In genomic region chr15:20341901-20342605, GRCh38 we compare ENCODE assay signal across 9 cellular contexts.
DNase-seq lines count a peak whose midpoint lies in the region; ATAC-seq and TF ChIP-seq lines count a peak whose summit lies in the region.
"Had no signal": no experiment of that assay in that cellular context is flagged by ENCODE, and none has a peak within 500 bp of the region (broad histone marks: within the 10 kb centered on the region; RNA-seq: fewer than 3 reads in every experiment).

No MANE protein-coding gene starts in this region.

- intact Hi-C loops in breast epithelium (cut with DNase I; ENCODE audit: low total_unique reads) (no loop called here), MCF 10A (cut with micrococcal nuclease) (no loop called here), vagina (cut with DNase I) (no loop called here)

- no peaks in the 10 kb centered on the region for H3K36me3 Mint-ChIP-seq in MCF 10A (ENCODE audit: insufficient read depth, unreplicated experiment)

- H3K4me3 Mint-ChIP-seq in MCF 10A (ENCODE audit: unreplicated experiment) = no peak overlapping the region

- H3K27me3 Mint-ChIP-seq in MCF 10A (ENCODE audit: insufficient read depth, unreplicated experiment) = no peaks in the 10 kb centered on the region

- no TSS peak for BruUV-seq in MCF 10A (replicated peaks; lab: Mats Ljungman, UMichigan)

- no peaks in the 10 kb centered on the region for H3K4me1 Mint-ChIP-seq in MCF 10A (ENCODE audit: insufficient read depth, unreplicated experiment)

- 76 to 77% methylated on average over 5 of the region's 5 CpGs for WGBS in lung, 2 donors

- H3K27me3 ChIP-seq in breast epithelium = peaks cover 0 to 5% of the 10 kb centered on the region in 2 donors
- H3K27me3 ChIP-seq in lung (ENCODE audit: control insufficient read depth, insufficient read depth) = no peaks in the 10 kb centered on the region
- H3K27me3 ChIP-seq in vagina = no peaks in the 10 kb centered on the region

- H3K4me1 ChIP-seq in breast epithelium (no peaks in the 10 kb centered on the region), lung (ENCODE audit: control insufficient read depth in 2 of 2, insufficient read depth in 2 of 2, low read length in 2 of 2) (peaks cover 0 to 3% of the 10 kb centered on the region in 2 donors), vagina (no peaks in the 10 kb centered on the region)

- ATAC-seq in lung (ENCODE audit: insufficient read depth, low FRiP score) (peak; percentile 43), HG02852 (IDR thresholded peaks at IDR 0.05; ENCODE audit: unreplicated experiment) (no peak), HG02885 (IDR thresholded peaks at IDR 0.05; ENCODE audit: poor library complexity, unreplicated experiment) (no peak), HG02884 (IDR thresholded peaks at IDR 0.05; ENCODE audit: unreplicated experiment) (no peak)

- H3K9me3 Mint-ChIP-seq in MCF 10A (ENCODE audit: unreplicated experiment) = no peaks in the 10 kb centered on the region

- no peak overlapping the region for H3K4me3 ChIP-seq in breast epithelium
- no peak overlapping the region for H3K4me3 ChIP-seq in lung
- no peak overlapping the region for H3K4me3 ChIP-seq in vagina

- peaks cover 46 to 71% of the 10 kb centered on the region in 2 donors for H3K9me3 ChIP-seq in breast epithelium
- H3K9me3 ChIP-seq in lung (ENCODE audit: control insufficient read depth in 2 of 2, insufficient read depth in 1 of 2, low read length in 1 of 2) = peaks cover 0 to 35% of the 10 kb centered on the region in 2 donors
- H3K9me3 ChIP-seq in vagina = peaks cover 16% of the 10 kb centered on the region

- H3K27ac Mint-ChIP-seq in MCF 10A (ENCODE audit: low read depth, unreplicated experiment) = no peak overlapping the region

- POLR2A ChIA-PET in MCF 10A (lab: Yijun Ruan, JAX) = no interaction called here

- H3K27ac ChIP-seq in breast epithelium = no peak overlapping the region
- no peak overlapping the region for H3K27ac ChIP-seq in lung (ENCODE audit: low read depth in 1 of 2, low read length in 1 of 2)
- no peak overlapping the region for H3K27ac ChIP-seq in vagina

- TF ChIP-seq CTCF in breast epithelium (IDR thresholded peaks at IDR 0.05) (no peak), MCF 10A (IDR thresholded peaks at IDR 0.05; ENCODE audit: unreplicated experiment) (no peak), lung (IDR thresholded peaks at IDR 0.05; ENCODE audit: control extremely low read depth, extremely low read depth) (no peak), vagina (IDR thresholded peaks at IDR 0.05) (peak in 1 of 3 experiments; percentile 15)

- CTCF ChIA-PET in MCF 10A (lab: Yijun Ruan, JAX) = no interaction called here

- TF ChIP-seq POLR2A in breast epithelium (IDR thresholded peaks at IDR 0.05) (no peak), vagina (IDR thresholded peaks at IDR 0.05) (no peak)

- DNase-seq in breast epithelium (ENCODE audit: low spot score in 2 of 2) = peak; percentile 86
- no peak for DNase-seq in MCF 10A (ENCODE audit: unreplicated experiment)
- DNase-seq in brain pericyte (ENCODE audit: low read depth, low spot score) = peak; percentile 42
- peak; percentile 63 for DNase-seq in lung (ENCODE audit: low spot score)
- peak; percentile 99 to 100 for DNase-seq in vagina (ENCODE audit: extremely low spot score in 2 of 2)
- DNase-seq: foreskin melanocyte had no signal

- H3K36me3 ChIP-seq in breast epithelium (no peaks in the 10 kb centered on the region), lung (ENCODE audit: control insufficient read depth in 2 of 2, insufficient read depth in 2 of 2, low read length in 2 of 2) (no peaks in the 10 kb centered on the region), vagina (no peaks in the 10 kb centered on the region)
